23 cellular contexts compared by ENCODE assay signal in genomic region chr3:197050511-197050910, GRCh38. TPM values are rescaled to one million over a fixed set of nuclear protein-coding genes. Genes with fewer than 3 reads are reported as not detected.
DNase-seq lines count a peak whose midpoint lies in the region; ATAC-seq lines count a peak whose summit lies in the region.
"Had no signal": no experiment of that assay in that cellular context is flagged by ENCODE, and none has a peak within 500 bp of the region (broad histone marks: within the 10 kb centered on the region; RNA-seq: fewer than 3 reads in every experiment).

No MANE protein-coding gene starts in this region.

- CTCF ChIA-PET in naive thymus-derived CD4-positive, alpha-beta T cell (lab: Charles Lee), result no interaction called here

- H3K27me3 Mint-ChIP-seq in stimulated activated memory B cell treated with anti-CD40 and anti-IgM and Interleukin-4, amounts not matched to agents 10 μg/mL and 1 μg/mL and 100 μg/mL, for 72 hours, result no peaks in the 10 kb centered on the region
- H3K27me3 Mint-ChIP-seq in naive thymus-derived CD4-positive, alpha-beta T cell, result no peaks in the 10 kb centered on the region
- H3K27me3 Mint-ChIP-seq: activated B cell treated with CpG ODN at 0.5 μM for 24 hours; activated naive CD4-positive, alpha-beta T cell treated with anti-CD3 and anti-CD28 coated beads, Interleukin-2, amount 10 ng/mL, durations not matched to agents 7 days and 5 days; CD4-positive, alpha-beta T cell had no signal

- H3K27ac Mint-ChIP-seq in activated naive CD4-positive, alpha-beta T cell treated with anti-CD3 and anti-CD28 coated beads, Interleukin-2, amount 50 U/mL, for 72 hours, result no peak overlapping the region
- peak overlapping the region; percentile 74 for H3K27ac Mint-ChIP-seq in stimulated activated memory B cell treated with anti-CD40 and anti-IgM and Interleukin-4, amounts not matched to agents 10 μg/mL and 1 μg/mL and 100 μg/mL, for 72 hours
- H3K27ac Mint-ChIP-seq in naive thymus-derived CD4-positive, alpha-beta T cell, result peak overlapping the region in 3 of 9 donors; percentile 7 to 38 (median 33)
- H3K27ac Mint-ChIP-seq: activated naive CD4-positive, alpha-beta T cell treated with anti-CD3 and anti-CD28 coated beads, Interleukin-2, amount 10 ng/mL, durations not matched to agents 7 days and 5 days; CD4-positive, alpha-beta T cell; GM23338; nephron; T-helper 1 cell treated with Interleukin-12 subunit alpha and Interleukin-12 subunit beta and Interleukin-4 antibody, amounts not matched to agents 30 μg/mL and 1 μg/mL, for 36 hours had no signal

- peaks cover 0 to 13% of the 10 kb centered on the region in 2 donors for H3K36me3 Mint-ChIP-seq in activated naive CD4-positive, alpha-beta T cell treated with anti-CD3 and anti-CD28 coated beads, Interleukin-2, amount 50 U/mL, for 72 hours
- peaks cover 71% of the 10 kb centered on the region for H3K36me3 Mint-ChIP-seq in stimulated activated memory B cell treated with anti-CD40 and anti-IgM and Interleukin-4, amounts not matched to agents 10 μg/mL and 1 μg/mL and 100 μg/mL, for 72 hours
- peaks cover 6 to 49% (median 26%) of the 10 kb centered on the region in 5 donors for H3K36me3 Mint-ChIP-seq in naive thymus-derived CD4-positive, alpha-beta T cell

- POLR2A ChIA-PET in naive thymus-derived CD4-positive, alpha-beta T cell (lab: Charles Lee), result no interaction called here

- H3K36me3 ChIP-seq in naive thymus-derived CD4-positive, alpha-beta T cell (ENCODE audit: control insufficient read depth in 2 of 3, insufficient read depth in 3 of 3, low read length in 3 of 3), result peaks cover 0 to 28% (median 0%) of the 10 kb centered on the region in 3 experiments
- H3K36me3 ChIP-seq: breast epithelium had no signal

- peak; percentile 64 to 68 for ATAC-seq in activated naive CD4-positive, alpha-beta T cell treated with anti-CD3 and anti-CD28 coated beads, Interleukin-2, amount 50 U/mL, for 72 hours
- ATAC-seq in GM21447 (IDR thresholded peaks at IDR 0.05; ENCODE audit: unreplicated experiment) (peak; percentile 51), HG03064 (IDR thresholded peaks at IDR 0.05; ENCODE audit: low read depth, unreplicated experiment) (peak; percentile 55)
- ATAC-seq in stimulated activated memory B cell treated with anti-CD40 and anti-IgM and Interleukin-4, amounts not matched to agents 10 μg/mL and 1 μg/mL and 100 μg/mL, for 72 hours, result peak; percentile 77
- ATAC-seq in naive thymus-derived CD4-positive, alpha-beta T cell, result no peak
- ATAC-seq: GM23338 had no signal

- H3K4me3 Mint-ChIP-seq in stimulated activated memory B cell treated with anti-CD40 and anti-IgM and Interleukin-4, amounts not matched to agents 10 μg/mL and 1 μg/mL and 100 μg/mL, for 72 hours, result no peak overlapping the region
- H3K4me3 Mint-ChIP-seq in naive thymus-derived CD4-positive, alpha-beta T cell, result no peak overlapping the region
- H3K4me3 Mint-ChIP-seq: activated B cell treated with CpG ODN at 0.5 μM for 24 hours; activated naive CD4-positive, alpha-beta T cell treated with anti-CD3 and anti-CD28 coated beads, Interleukin-2, amount 10 ng/mL, durations not matched to agents 7 days and 5 days; CD4-positive, alpha-beta T cell; GM23338; nephron; T-helper 1 cell treated with Interleukin-12 subunit alpha and Interleukin-12 subunit beta and Interleukin-4 antibody, amounts not matched to agents 30 μg/mL and 1 μg/mL, for 36 hours had no signal

- H3K9me3 ChIP-seq in naive thymus-derived CD4-positive, alpha-beta T cell (ENCODE audit: control insufficient read depth in 2 of 3, low read length in 3 of 3), result no peaks in the 10 kb centered on the region
- H3K9me3 ChIP-seq: breast epithelium, stomach had no signal

- peaks cover 13% of the 10 kb centered on the region for H3K4me1 Mint-ChIP-seq in stimulated activated memory B cell treated with anti-CD40 and anti-IgM and Interleukin-4, amounts not matched to agents 10 μg/mL and 1 μg/mL and 100 μg/mL, for 72 hours
- peaks cover 0 to 3% (median 0%) of the 10 kb centered on the region in 7 donors for H3K4me1 Mint-ChIP-seq in naive thymus-derived CD4-positive, alpha-beta T cell
- H3K4me1 Mint-ChIP-seq: activated naive CD4-positive, alpha-beta T cell treated with anti-CD3 and anti-CD28 coated beads, Interleukin-2, amount 10 ng/mL, durations not matched to agents 7 days and 5 days; GM23338; nephron had no signal

- H3K27me3 ChIP-seq in naive thymus-derived CD4-positive, alpha-beta T cell (ENCODE audit: control insufficient read depth in 2 of 2, insufficient read depth in 2 of 2, low read length in 2 of 2), result no peaks in the 10 kb centered on the region
- H3K27me3 ChIP-seq: breast epithelium, stomach had no signal

- no peaks in the 10 kb centered on the region for H3K4me1 ChIP-seq in naive thymus-derived CD4-positive, alpha-beta T cell (ENCODE audit: control insufficient read depth in 2 of 2, insufficient read depth in 2 of 2, low read length in 2 of 2)
- H3K4me1 ChIP-seq: breast epithelium had no signal

- H3K4me3 ChIP-seq in naive thymus-derived CD4-positive, alpha-beta T cell (ENCODE audit: low read length), result no peak overlapping the region
- H3K4me3 ChIP-seq: breast epithelium, GM23338, lung, stomach had no signal

- intact Hi-C loops in naive thymus-derived CD4-positive, alpha-beta T cell (cut with micrococcal nuclease), result no loop called here

- no peaks in the 10 kb centered on the region for H3K9me3 Mint-ChIP-seq in activated naive CD4-positive, alpha-beta T cell treated with anti-CD3 and anti-CD28 coated beads, Interleukin-2, amount 50 U/mL, for 72 hours
- no peaks in the 10 kb centered on the region for H3K9me3 Mint-ChIP-seq in stimulated activated memory B cell treated with anti-CD40 and anti-IgM and Interleukin-4, amounts not matched to agents 10 μg/mL and 1 μg/mL and 100 μg/mL, for 72 hours
- H3K9me3 Mint-ChIP-seq in naive thymus-derived CD4-positive, alpha-beta T cell, result no peaks in the 10 kb centered on the region
- H3K9me3 Mint-ChIP-seq: activated B cell treated with CpG ODN at 0.5 μM for 24 hours; activated naive CD4-positive, alpha-beta T cell treated with anti-CD3 and anti-CD28 coated beads, Interleukin-2, amount 10 ng/mL, durations not matched to agents 7 days and 5 days; CD4-positive, alpha-beta T cell; GM23338; nephron; T-helper 1 cell treated with Interleukin-12 subunit alpha and Interleukin-12 subunit beta and Interleukin-4 antibody, amounts not matched to agents 30 μg/mL and 1 μg/mL, for 36 hours had no signal

- no peak for DNase-seq in activated naive CD4-positive, alpha-beta T cell treated with anti-CD3 and anti-CD28 coated beads, Interleukin-2, amount 50 U/mL, for 72 hours (ENCODE audit: low spot score in 2 of 2)
- no peak for DNase-seq in activated naive CD4-positive, alpha-beta T cell treated with anti-CD3 and anti-CD28 coated beads, Interleukin-2, amount 50 U/mL, for 16 hours
- no peak for DNase-seq in NCI-H2081 treated with DMSO at 0.1 percent for 48 hours (lab: John Stamatoyannopoulos, UW)
- DNase-seq in naive thymus-derived CD4-positive, alpha-beta T cell, result no peak
- DNase-seq in HK-2 (ENCODE audit: unreplicated experiment), result no peak
- DNase-seq: activated B cell treated with CpG ODN at 0.5 μM for 24 hours; activated naive CD4-positive, alpha-beta T cell treated with anti-CD3 and anti-CD28 coated beads, Interleukin-2, amount 10 ng/mL, durations not matched to agents 7 days and 5 days; CD4-positive, alpha-beta T cell; DMS79; head of caudate nucleus; NCI-H1930; NCI-H524; OCI-M1; SIG-M5; stomach had no signal

- no peak overlapping the region for H3K27ac ChIP-seq in naive thymus-derived CD4-positive, alpha-beta T cell (ENCODE audit: low read depth, low read length)
- H3K27ac ChIP-seq: breast epithelium, stomach had no signal

RNA-seq across cellular contexts. Expression of gene MELTF, which starts 20.9 kb away (rescaled TPM):
- total RNA-seq in activated naive CD4-positive, alpha-beta T cell treated with anti-CD3 and anti-CD28 coated beads, Interleukin-2, amount 50 U/mL, for 72 hours, result 10 to 100 TPM in 1 of 2 donors, 1 to 10 TPM in 1; 7.3 to 11.4 TPM
- 1 to 10 TPM in 3 of 5 experiments, under 1 TPM in 2; 0.51 to 7.6 (median 2.7) TPM for total RNA-seq in naive thymus-derived CD4-positive, alpha-beta T cell
- under 1 TPM in 1 of 2 donors, not detected in 1; 0.09 TPM for polyA plus RNA-seq in naive thymus-derived CD4-positive, alpha-beta T cell
